In genomic region chr9:122051401-122052346, GRCh38 we compare ENCODE assay signal across 9 cellular contexts. TPM values are rescaled to one million over a fixed set of nuclear protein-coding genes. Genes with fewer than 3 reads are reported as not detected.
DNase-seq lines count a peak whose midpoint lies in the region; ATAC-seq, FAIRE-seq and TF ChIP-seq lines count a peak whose summit lies in the region.
"Had no signal": no experiment of that assay in that cellular context is flagged by ENCODE, and none has a peak within 500 bp of the region (broad histone marks: within the 10 kb centered on the region; RNA-seq: fewer than 3 reads in every experiment).

No MANE protein-coding gene starts in this region.

- H3K27ac Mint-ChIP-seq in activated CD8-positive, alpha-beta T cell treated with anti-CD3 and anti-CD28 coated beads for 36 hours, result peak overlapping the region; percentile 72
- H3K27ac Mint-ChIP-seq in natural killer cell, result peak overlapping the region; percentile 36 to 69

- FAIRE-seq in HTR-8/SVneo (lab: Jason Lieb, UNC), result no peak
- FAIRE-seq: pancreas had no signal

- no peaks in the 10 kb centered on the region for H3K27me3 Mint-ChIP-seq in activated CD8-positive, alpha-beta T cell treated with anti-CD3 and anti-CD28 coated beads for 36 hours
- no peaks in the 10 kb centered on the region for H3K27me3 Mint-ChIP-seq in natural killer cell (ENCODE audit: low read depth in 2 of 2)

- CTCF ChIA-PET in activated CD8-positive, alpha-beta T cell treated with anti-CD3 and anti-CD28 coated beads for 36 hours (lab: Charles Lee), result interaction anchor here (1.0 kb wide), 1 partner anchor 14 kb away, joined by 3 read pairs; no protein-coding TSS in a partner anchor

- TF ChIP-seq CTCF in GM12864 (IDR thresholded peaks at IDR 0.05; ENCODE audit: low read depth, low read length, missing control alignments) (no peak), natural killer cell (IDR thresholded peaks at IDR 0.05) (no peak)
- TF ChIP-seq CTCF in activated CD8-positive, alpha-beta T cell treated with anti-CD3 and anti-CD28 coated beads for 36 hours (IDR thresholded peaks at IDR 0.05), result no peak

- intact Hi-C loops in activated CD8-positive, alpha-beta T cell treated with anti-CD3 and anti-CD28 coated beads for 36 hours (cut with micrococcal nuclease), result no loop called here
- intact Hi-C loops in natural killer cell (cut with micrococcal nuclease), result no loop called here

- no peaks in the 10 kb centered on the region for H3K9me3 Mint-ChIP-seq in activated CD8-positive, alpha-beta T cell treated with anti-CD3 and anti-CD28 coated beads for 36 hours
- no peaks in the 10 kb centered on the region for H3K9me3 Mint-ChIP-seq in natural killer cell

- DNase-seq in GM12864 (ENCODE audit: low read depth) (peak; percentile 31), natural killer cell (no peak), caudate nucleus (lab: John Stamatoyannopoulos, UW) (no peak), HTR-8/SVneo (ENCODE audit: insufficient read length, low spot score) (no peak), NCI-H2029 (lab: John Stamatoyannopoulos, UW) (no peak), NCI-H748 treated with DMSO at 0.1 percent for 48 hours (lab: John Stamatoyannopoulos, UW) (no peak)
- peak; percentile 87 for DNase-seq in activated CD8-positive, alpha-beta T cell treated with anti-CD3 and anti-CD28 coated beads for 36 hours
- DNase-seq: pancreas had no signal

- H3K4me1 Mint-ChIP-seq in activated CD8-positive, alpha-beta T cell treated with anti-CD3 and anti-CD28 coated beads for 36 hours (ENCODE audit: low read depth), result peaks cover 21% of the 10 kb centered on the region
- peaks cover 33 to 42% of the 10 kb centered on the region in 2 donors for H3K4me1 Mint-ChIP-seq in natural killer cell

- peak overlapping the region; percentile 8 for H3K4me3 Mint-ChIP-seq in activated CD8-positive, alpha-beta T cell treated with anti-CD3 and anti-CD28 coated beads for 36 hours
- peak overlapping the region; percentile 38 for H3K4me3 Mint-ChIP-seq in natural killer cell

- no peak overlapping the region for H3K27ac ChIP-seq in caudate nucleus (ENCODE audit: low read depth, low read length)
- H3K27ac ChIP-seq: pancreas had no signal

- POLR2A ChIA-PET in activated CD8-positive, alpha-beta T cell treated with anti-CD3 and anti-CD28 coated beads for 36 hours (lab: Charles Lee), result no interaction called here

- peaks cover 4% of the 10 kb centered on the region for H3K36me3 Mint-ChIP-seq in activated CD8-positive, alpha-beta T cell treated with anti-CD3 and anti-CD28 coated beads for 36 hours (ENCODE audit: low read depth)
- no peaks in the 10 kb centered on the region for H3K36me3 Mint-ChIP-seq in natural killer cell

- ATAC-seq in HG02623 (IDR thresholded peaks at IDR 0.05; ENCODE audit: unreplicated experiment), result peak; percentile 66
- peak; percentile 86 for ATAC-seq in activated CD8-positive, alpha-beta T cell treated with anti-CD3 and anti-CD28 coated beads for 36 hours
- peak in 2 of 3 donors; percentile 46 to 81 for ATAC-seq in natural killer cell
- ATAC-seq: pancreas had no signal

- H3K4me3 ChIP-seq in GM12864 (ENCODE audit: low read depth, low read length), result no peak overlapping the region
- H3K4me3 ChIP-seq: pancreas had no signal

RNA-seq across cellular contexts. Expression of gene TTLL11, which starts 41.4 kb away (rescaled TPM):
- 1 to 10 TPM in 1 of 2 experiments, under 1 TPM in 1; 0.56 to 1.4 TPM for total RNA-seq in activated CD8-positive, alpha-beta T cell treated with anti-CD3 and anti-CD28 coated beads for 36 hours
- 1 to 10 TPM; 3.4 to 4.6 (median 3.6) TPM for total RNA-seq in natural killer cell

Comparison
In these comparisons a context has a peak if more than half of its experiments do, and no peak if none do; other contexts are left out.
1. DNase-seq: peak in GM12864 (single experiment) and activated CD8-positive, alpha-beta T cell treated with anti-CD3 and anti-CD28 coated beads for 36 hours (single experiment); none in natural killer cell (single experiment), caudate nucleus (0 of 61), HTR-8/SVneo (single experiment), NCI-H2029 (single experiment) and NCI-H748 treated with DMSO at 0.1 percent for 48 hours (single experiment).
2. Peak in every context shown above with its lines, with median percentiles within 50 percentile points of each other: ATAC-seq.